In the genomic region with DNA sequence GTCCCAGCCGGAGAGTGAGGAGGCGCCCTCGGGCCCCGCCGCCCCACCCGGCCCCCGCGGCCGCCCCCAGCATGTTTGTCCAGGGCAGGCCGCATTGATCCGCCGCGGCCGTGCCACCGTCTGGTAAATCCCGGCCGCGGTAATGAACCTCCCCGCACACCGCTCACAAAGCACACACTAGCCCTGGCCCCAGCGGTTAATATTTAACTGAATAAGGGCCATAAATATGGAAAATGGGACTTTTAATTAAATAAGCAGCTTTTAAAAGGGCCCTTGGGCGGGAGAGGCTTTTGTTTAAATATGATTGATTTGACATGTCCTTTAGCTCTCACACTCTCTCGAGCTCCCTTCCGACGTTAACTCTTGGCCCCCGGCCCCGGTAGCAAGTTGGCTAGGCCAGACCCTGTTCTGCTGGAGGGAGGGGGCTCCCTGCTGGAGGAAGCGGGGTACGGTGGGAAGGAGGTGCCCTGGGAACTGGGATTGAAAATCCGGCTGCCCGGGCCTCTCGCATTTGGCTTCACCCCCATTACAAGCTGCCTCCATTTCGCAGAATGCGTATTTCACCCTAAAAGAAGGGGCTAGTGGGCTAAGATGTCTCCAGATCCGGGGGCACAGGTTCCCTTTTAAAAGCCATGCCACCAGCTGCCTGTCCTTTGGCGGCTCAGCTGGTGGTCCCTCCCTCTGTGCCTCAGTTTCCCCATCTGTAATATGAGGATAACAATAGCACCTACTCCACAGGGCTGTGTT, we compare ENCODE assay signal across 15 cellular contexts.
DNase-seq lines count a peak whose midpoint lies in the region; ATAC-seq and TF ChIP-seq lines count a peak whose summit lies in the region.
"Had no signal": no experiment of that assay in that cellular context is flagged by ENCODE, and none has a peak within 500 bp of the region (broad histone marks: within the 10 kb centered on the region; RNA-seq: fewer than 3 reads in every experiment).

No MANE protein-coding gene starts in this region.

- H3K4me2 ChIP-seq in PC-3 (ENCODE audit: low read length) = peak overlapping the region; percentile 61
- no peak overlapping the region for H3K4me2 ChIP-seq in MM.1S (ENCODE audit: low read depth, low read length)

- H4K20me1 ChIP-seq in PC-3 (ENCODE audit: low read length) = no peaks in the 10 kb centered on the region
- no peaks in the 10 kb centered on the region for H4K20me1 ChIP-seq in MM.1S (ENCODE audit: insufficient read depth, low read length)

- H3K4me1 ChIP-seq in PC-3 (ENCODE audit: insufficient read depth, low read length) (peaks cover 15% of the 10 kb centered on the region), MM.1S (ENCODE audit: low read length) (no peaks in the 10 kb centered on the region)
- H3K4me1 ChIP-seq: Peyer's patch had no signal

- H3K9ac ChIP-seq in PC-3 (ENCODE audit: low read length) (no peak overlapping the region), MM.1S (ENCODE audit: low read length) (no peak overlapping the region)

- H3K27ac ChIP-seq in PC-3 (ENCODE audit: low read length) (no peak overlapping the region), MM.1S (ENCODE audit: low read length) (no peak overlapping the region)
- H3K27ac ChIP-seq: Peyer's patch had no signal

- H3K4me3 ChIP-seq in PC-3 (ENCODE audit: low read length) = no peak overlapping the region
- H3K4me3 ChIP-seq in MM.1S (ENCODE audit: low read length) = no peak overlapping the region
- H3K4me3 ChIP-seq: Peyer's patch had no signal

- ATAC-seq in PC-3 (0 out of 2 replicates have a peak, but pooled peaks have one; percentile 3), left lobe of liver (peak; percentile 86), HG03520 (IDR thresholded peaks at IDR 0.05; ENCODE audit: unreplicated experiment) (no peak), GM21515 (IDR thresholded peaks at IDR 0.05; ENCODE audit: unreplicated experiment) (no peak)
- ATAC-seq: activated CD4-positive, CD25-positive, alpha-beta regulatory T cell treated with anti-CD3 and anti-CD28 coated beads, Interleukin-2, amount 50 U/mL, for 24 hours; activated CD8-positive, alpha-beta memory T cell treated with anti-CD3 and anti-CD28 coated beads, Interleukin-2, amount 10 ng/mL, durations not matched to agents 7 days and 5 days; left ventricle myocardium superior; naive thymus-derived CD8-positive, alpha-beta T cell had no signal

- BruUV-seq in PC-3 (replicated peaks; lab: Mats Ljungman, UMichigan) = no TSS peak

- H3K9me3 ChIP-seq in PC-3 (ENCODE audit: low read length) = no peaks in the 10 kb centered on the region
- no peaks in the 10 kb centered on the region for H3K9me3 ChIP-seq in MM.1S (replicated peaks; ENCODE audit: insufficient read depth, low read length)
- H3K9me3 ChIP-seq: Peyer's patch had no signal

- no peak for TF ChIP-seq CTCF in PC-3 (conservative IDR thresholded peaks at IDR 0.05; ENCODE audit: low read depth, low read length)
- TF ChIP-seq CTCF in MM.1S (IDR thresholded peaks at IDR 0.05; ENCODE audit: low read length) = no peak

- POLR2A ChIA-PET in PC-3 (lab: Charles Lee; ENCODE audit: unreplicated experiment) = no interaction called here

- no peaks in the 10 kb centered on the region for H3K9me2 ChIP-seq in PC-3 (replicated peaks; ENCODE audit: low read length)
- H3K9me2 ChIP-seq in MM.1S (replicated peaks; ENCODE audit: insufficient read depth, low read length) = no peaks in the 10 kb centered on the region

- H3K79me2 ChIP-seq in PC-3 (ENCODE audit: low read length) (no peaks in the 10 kb centered on the region), MM.1S (ENCODE audit: low read length) (no peaks in the 10 kb centered on the region)

- CTCF ChIA-PET in PC-3 (lab: Charles Lee) = no interaction called here

- peak overlapping the region; percentile 7; the same call in 1 of the 2 replicates for H2AFZ ChIP-seq in PC-3 (ENCODE audit: low read length)
- H2AFZ ChIP-seq in MM.1S (ENCODE audit: low read length) = no peak overlapping the region

- H3K27me3 ChIP-seq in PC-3 (ENCODE audit: low read length) (no peaks in the 10 kb centered on the region), MM.1S (replicated peaks; ENCODE audit: insufficient read depth, low read length) (no peaks in the 10 kb centered on the region)

- H3F3A ChIP-seq in PC-3 (ENCODE audit: low read length, unreplicated experiment) = no peaks in the 10 kb centered on the region
- no peaks in the 10 kb centered on the region for H3F3A ChIP-seq in MM.1S (ENCODE audit: insufficient read depth, low read length)

- DNase-seq in NCI-H2227 (lab: John Stamatoyannopoulos, UW; ENCODE audit: unreplicated experiment) = peak; percentile 25
- DNase-seq in NCI-H2227 treated with DMSO at 0.1 percent for 48 hours (lab: John Stamatoyannopoulos, UW) = no peak
- DNase-seq in PC-3 = no peak
- peak; percentile 58 for DNase-seq in left lobe of liver (ENCODE audit: low spot score)
- DNase-seq in retina = peak; percentile 52
- no peak for DNase-seq in MM.1S
- DNase-seq: activated CD8-positive, alpha-beta memory T cell treated with anti-CD3 and anti-CD28 coated beads, Interleukin-2, amount 10 ng/mL, durations not matched to agents 7 days and 5 days; left ventricle myocardium superior; naive thymus-derived CD8-positive, alpha-beta T cell; NCI-H187; Peyer's patch; stimulated activated CD4-positive, alpha-beta T cell treated with anti-CD3 and anti-CD28 coated beads, Interleukin-15, amount 100 ng/mL, for 24 hours had no signal

- intact Hi-C loops in PC-3 (cut with micrococcal nuclease) = loop anchor here (2.0 to 5.0 kb wide), 2 partner anchors 39 to 68 kb away; no protein-coding TSS in a partner anchor

- H3K36me3 ChIP-seq in PC-3 (ENCODE audit: low read depth, low read length) = no peaks in the 10 kb centered on the region
- H3K36me3 ChIP-seq in MM.1S (replicated peaks; ENCODE audit: insufficient read depth, low read length) = no peaks in the 10 kb centered on the region
- H3K36me3 ChIP-seq: Peyer's patch had no signal

Comparison
In these comparisons a context has a peak if more than half of its experiments do, and no peak if none do; other contexts are left out.
1. DNase-seq: peak in NCI-H2227 (single experiment), left lobe of liver (single experiment) and retina (single experiment); none in NCI-H2227 treated with DMSO at 0.1 percent for 48 hours (single experiment), PC-3 (single experiment) and MM.1S (single experiment).
2. ATAC-seq: peak in PC-3 (single experiment) and left lobe of liver (single experiment); none in HG03520 (single experiment) and GM21515 (single experiment).